Comparison of ENCODE assay signal across 9 cellular contexts in the genomic region with DNA sequence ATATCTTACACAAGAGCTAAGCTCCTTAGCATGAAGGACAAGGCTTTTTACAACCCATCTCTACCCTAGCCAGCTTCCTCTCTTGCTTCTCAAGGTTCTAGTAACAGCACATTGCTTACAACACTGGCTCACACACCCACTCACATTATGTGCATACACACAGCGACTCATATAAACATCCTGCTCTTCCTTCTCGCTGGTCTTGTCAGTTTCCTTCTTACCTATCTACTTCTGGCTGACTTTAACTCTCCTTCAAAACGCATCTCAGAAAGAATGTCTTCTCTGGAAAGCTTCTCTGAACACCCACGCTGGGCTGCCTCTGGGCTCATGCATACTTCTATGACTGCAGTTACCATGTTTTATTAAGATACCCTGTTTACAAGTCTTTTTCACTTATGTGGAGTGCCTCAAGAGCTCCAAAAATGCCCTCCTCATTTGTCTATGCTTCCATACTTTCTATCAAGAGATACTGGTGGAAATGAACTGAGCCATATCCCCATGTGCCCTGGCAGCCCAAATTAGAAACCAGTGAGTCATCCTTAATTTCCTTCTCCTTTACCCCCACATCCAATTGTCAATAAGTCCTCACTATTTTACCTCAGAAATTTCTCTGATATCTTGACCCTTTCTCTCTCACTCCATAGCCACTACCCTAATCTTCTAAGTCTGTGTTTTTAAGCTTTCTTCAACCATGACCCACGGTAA.
DNase-seq lines count a peak whose midpoint lies in the region; ATAC-seq and TF ChIP-seq lines count a peak whose summit lies in the region.
"Had no signal": no experiment of that assay in that cellular context is flagged by ENCODE, and none has a peak within 500 bp of the region (broad histone marks: within the 10 kb centered on the region; RNA-seq: fewer than 3 reads in every experiment).

No MANE protein-coding gene starts in this region.

- peak; percentile 71 for ATAC-seq in GM21529 (IDR thresholded peaks at IDR 0.05; ENCODE audit: unreplicated experiment)
- peak; percentile 86 to 89 for ATAC-seq in stimulated activated naive B cell treated with anti-CD40 and anti-IgM and Interleukin-4, amounts not matched to agents 10 μg/mL and 1 μg/mL and 100 μg/mL, for 72 hours (replicated peaks)

- CTCF ChIA-PET in RWPE1 (lab: Yijun Ruan, JAX) = no interaction called here

- H3K4me3 ChIP-seq in choroid plexus epithelial cell (ENCODE audit: low read depth, low read length) = no peak overlapping the region
- H3K4me3 ChIP-seq: dorsolateral prefrontal cortex had no signal

- DNase-seq in NOMO-1 treated with DMSO at 0.1 percent for 48 hours (lab: John Stamatoyannopoulos, UW; ENCODE audit: unreplicated experiment) (peak; percentile 60), choroid plexus epithelial cell (ENCODE audit: low read depth) (peak; percentile 73), NCI-H1105 (lab: John Stamatoyannopoulos, UW) (no peak), RWPE1 (ENCODE audit: low spot score) (no peak), immature natural killer cell (no peak)
- DNase-seq in stimulated activated naive B cell treated with anti-CD40 and anti-IgM and Interleukin-4, amounts not matched to agents 10 μg/mL and 1 μg/mL and 100 μg/mL, for 72 hours = no peak
- DNase-seq: NCI-H1436 had no signal

- peaks cover 0 to 7% of the 10 kb centered on the region in 2 donors for H3K27me3 Mint-ChIP-seq in stimulated activated naive B cell treated with anti-CD40 and anti-IgM and Interleukin-4, amounts not matched to agents 10 μg/mL and 1 μg/mL and 100 μg/mL, for 72 hours
- H3K27me3 Mint-ChIP-seq in immature natural killer cell (ENCODE audit: low read depth in 3 of 3) = peaks cover 0 to 2% (median 2%) of the 10 kb centered on the region in 3 donors

- no peaks in the 10 kb centered on the region for H3K9me3 Mint-ChIP-seq in stimulated activated naive B cell treated with anti-CD40 and anti-IgM and Interleukin-4, amounts not matched to agents 10 μg/mL and 1 μg/mL and 100 μg/mL, for 72 hours
- H3K9me3 Mint-ChIP-seq in immature natural killer cell = no peaks in the 10 kb centered on the region

- no peak for TF ChIP-seq CTCF in choroid plexus epithelial cell (conservative IDR thresholded peaks at IDR 0.05; ENCODE audit: low read depth, low read length)
- no peak for TF ChIP-seq CTCF in RWPE1 (conservative IDR thresholded peaks at IDR 0.05; ENCODE audit: low read depth)

- no peak overlapping the region for H3K4me3 Mint-ChIP-seq in stimulated activated naive B cell treated with anti-CD40 and anti-IgM and Interleukin-4, amounts not matched to agents 10 μg/mL and 1 μg/mL and 100 μg/mL, for 72 hours
- H3K4me3 Mint-ChIP-seq in immature natural killer cell = no peak overlapping the region

- peaks cover 27 to 48% of the 10 kb centered on the region in 2 donors for H3K4me1 Mint-ChIP-seq in stimulated activated naive B cell treated with anti-CD40 and anti-IgM and Interleukin-4, amounts not matched to agents 10 μg/mL and 1 μg/mL and 100 μg/mL, for 72 hours
- peaks cover 0 to 3% of the 10 kb centered on the region in 2 donors for H3K4me1 Mint-ChIP-seq in immature natural killer cell

- POLR2A ChIA-PET in RWPE1 (lab: Yijun Ruan, JAX; ENCODE audit: low non-redundant PET) = no interaction called here

- no peak overlapping the region for H3K27ac ChIP-seq in RWPE1

- H3K36me3 Mint-ChIP-seq in stimulated activated naive B cell treated with anti-CD40 and anti-IgM and Interleukin-4, amounts not matched to agents 10 μg/mL and 1 μg/mL and 100 μg/mL, for 72 hours = no peaks in the 10 kb centered on the region
- no peaks in the 10 kb centered on the region for H3K36me3 Mint-ChIP-seq in immature natural killer cell

- H3K27ac Mint-ChIP-seq in stimulated activated naive B cell treated with anti-CD40 and anti-IgM and Interleukin-4, amounts not matched to agents 10 μg/mL and 1 μg/mL and 100 μg/mL, for 72 hours = no peak overlapping the region
- H3K27ac Mint-ChIP-seq in immature natural killer cell = peak overlapping the region in 2 of 6 donors; percentile 54 to 68

Comparison
In these comparisons a context has a peak if more than half of its experiments do, and no peak if none do; other contexts are left out.
1. DNase-seq: peak in NOMO-1 treated with DMSO at 0.1 percent for 48 hours (single experiment) and choroid plexus epithelial cell (single experiment); none in stimulated activated naive B cell treated with anti-CD40 and anti-IgM and Interleukin-4, amounts not matched to agents 10 μg/mL and 1 μg/mL and 100 μg/mL, for 72 hours (single experiment), NCI-H1105 (single experiment), RWPE1 (single experiment) and immature natural killer cell (0 of 3).